Comparison of ENCODE assay signal across 11 cellular contexts in the genomic region with DNA sequence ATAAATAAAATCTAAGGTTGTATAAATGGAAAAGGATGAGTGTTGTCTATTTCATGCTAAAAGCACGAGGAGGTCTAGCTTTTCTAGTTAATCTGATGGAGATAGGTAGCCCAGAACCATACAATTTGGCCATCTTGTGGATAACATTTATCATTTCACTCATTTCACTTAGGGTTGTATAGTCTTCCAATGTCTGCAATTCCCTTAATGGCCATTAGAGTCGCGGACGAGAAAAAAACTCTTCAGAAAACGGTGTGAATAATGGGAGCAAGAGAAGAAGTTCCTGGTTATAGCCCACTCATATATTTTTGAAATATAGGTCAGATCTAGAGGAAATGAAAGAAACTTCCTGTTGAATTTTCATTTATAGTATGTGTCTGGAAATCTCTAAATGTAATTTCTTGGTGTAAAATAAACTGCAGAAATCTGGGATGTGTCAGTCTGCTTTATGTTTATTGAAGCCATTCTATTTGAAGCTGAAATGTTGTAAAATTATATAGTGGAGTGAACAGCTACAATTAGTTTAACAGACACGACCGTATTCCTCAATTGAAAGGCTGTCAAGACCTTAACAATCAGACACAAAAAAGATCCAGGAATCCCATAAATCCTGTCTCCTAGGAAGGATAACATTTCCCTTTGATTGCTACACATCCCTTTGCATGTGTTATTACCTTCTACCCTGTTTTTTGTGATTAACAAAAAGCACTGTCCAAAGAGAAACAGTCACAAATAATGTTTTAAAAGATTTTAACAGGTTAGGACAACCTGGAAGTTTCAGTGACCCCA. TPM values are rescaled to one million over a fixed set of nuclear protein-coding genes. Genes with fewer than 3 reads are reported as not detected.
A peak's percentile ranks its signal among the peaks of the same experiment; 100 is the strongest.
DNase-seq lines count a peak whose midpoint lies in the region; ATAC-seq, FAIRE-seq and TF ChIP-seq lines count a peak whose summit lies in the region.
"Had no signal": no experiment of that assay in that cellular context is flagged by ENCODE, and none has a peak within 500 bp of the region (broad histone marks: within the 10 kb centered on the region; RNA-seq: fewer than 3 reads in every experiment).

No MANE protein-coding gene starts in this region.

- H3K9me2 ChIP-seq in SK-N-SH, result no peaks in the 10 kb centered on the region

- H3K9me3 ChIP-seq in left ventricle myocardium inferior (replicated peaks) (no peaks in the 10 kb centered on the region), SK-N-SH (no peaks in the 10 kb centered on the region)

- H3K4me3 ChIP-seq in left ventricle myocardium inferior, result no peak overlapping the region
- no peak overlapping the region for H3K4me3 ChIP-seq in SK-N-SH (ENCODE audit: low read depth in 2 of 2, low read length in 1 of 2)
- no peak overlapping the region for H3K4me3 ChIP-seq in foreskin fibroblast (ENCODE audit: low read depth in 1 of 2, low read length in 2 of 2)

- CTCF ChIA-PET in SK-N-SH (lab: Yijun Ruan, JAX), result interaction anchor here (0.7 to 5.7 kb wide), 10 partner anchors 9 to 423 kb away, joined by 3 to 38 read pairs (median 4); no protein-coding TSS in a partner anchor

- FAIRE-seq in H54 (lab: Jason Lieb, UNC), result no peak

- H3K79me2 ChIP-seq in SK-N-SH (ENCODE audit: insufficient read depth), result no peaks in the 10 kb centered on the region

- no peak overlapping the region for H2AFZ ChIP-seq in SK-N-SH (ENCODE audit: low read depth)

- H3K36me3 ChIP-seq in left ventricle myocardium inferior (no peaks in the 10 kb centered on the region), SK-N-SH (replicated peaks in 1 of 2; ENCODE audit: control insufficient read depth in 1 of 2, insufficient read depth in 2 of 2, low read length in 1 of 2) (no peaks in the 10 kb centered on the region)

- TF ChIP-seq EP300 in SK-N-SH (IDR thresholded peaks at IDR 0.05; ENCODE audit: borderline replicate concordance in 1 of 2, low read depth in 1 of 2, low read length in 1 of 2), result no peak

- H3K9ac ChIP-seq in SK-N-SH, result no peak overlapping the region

- intact Hi-C loops in left ventricle myocardium inferior (cut with micrococcal nuclease) (no loop called here), left ventricle myocardium superior (cut with micrococcal nuclease) (no loop called here)

- H3K27ac ChIP-seq in left ventricle myocardium inferior (replicated peaks), result no peak overlapping the region
- H3K27ac ChIP-seq in SK-N-SH (ENCODE audit: low read depth in 2 of 2, low read length in 1 of 2), result no peak overlapping the region

- no peak for ATAC-seq in left ventricle myocardium superior

- H3K27me3 ChIP-seq in left ventricle myocardium inferior (ENCODE audit: low read depth), result no peaks in the 10 kb centered on the region
- H3K27me3 ChIP-seq in SK-N-SH (ENCODE audit: insufficient read depth), result no peaks in the 10 kb centered on the region

- no peak for TF ChIP-seq RAD21 in SK-N-SH (IDR thresholded peaks at IDR 0.05; ENCODE audit: low read length)

- no peaks in the 10 kb centered on the region for H4K20me1 ChIP-seq in SK-N-SH (ENCODE audit: insufficient read depth)

- no peak for TF ChIP-seq POLR2A in H54 (IDR thresholded peaks at IDR 0.05; ENCODE audit: low read depth, low read length)

- no peak overlapping the region for H3K4me2 ChIP-seq in SK-N-SH

- no peak for DNase-seq in left ventricle myocardium inferior
- DNase-seq in left ventricle myocardium superior, result no peak
- no peak for DNase-seq in SK-N-SH
- DNase-seq in foreskin fibroblast, result peak in 1 of 2 donors; percentile 32
- no peak for DNase-seq in nucleus accumbens (lab: John Stamatoyannopoulos, UW)
- no peak for DNase-seq in activated CD8-positive, alpha-beta memory T cell treated with anti-CD3 and anti-CD28 coated beads for 24 hours
- no peak for DNase-seq in SHP77 (lab: John Stamatoyannopoulos, UW)
- no peak for DNase-seq in H54 (ENCODE audit: insufficient read length, low spot score)
- DNase-seq: activated T-cell treated with anti-CD3 and anti-CD28 coated beads for 4 hours; CD8-positive, alpha-beta memory T cell; NCI-H146 had no signal

- no peaks in the 10 kb centered on the region for H3F3A ChIP-seq in SK-N-SH (replicated peaks; ENCODE audit: insufficient read depth)

- no peaks in the 10 kb centered on the region for H3K4me1 ChIP-seq in left ventricle myocardium inferior
- no peaks in the 10 kb centered on the region for H3K4me1 ChIP-seq in SK-N-SH (ENCODE audit: control insufficient read depth in 1 of 2, insufficient read depth in 2 of 2, low read depth in 1 of 2, low read length in 1 of 2)

- 59% methylated on average over 7 of the region's 7 CpGs for WGBS in SK-N-SH (ENCODE audit: low lambda C conversion rate)

- POLR2A ChIA-PET in SK-N-SH (lab: Yijun Ruan, JAX), result no interaction called here

- peak; percentile 50 for TF ChIP-seq CTCF in left ventricle myocardium inferior (IDR thresholded peaks at IDR 0.05; ENCODE audit: borderline replicate concordance)
- TF ChIP-seq CTCF in SK-N-SH (IDR thresholded peaks at IDR 0.05), result peak; percentile 50
- TF ChIP-seq CTCF in foreskin fibroblast (IDR thresholded peaks at IDR 0.05; ENCODE audit: low read depth, low read length), result peak; percentile 33

TF ChIP-seq in SK-N-SH, 30 proteins besides CTCF, POLR2A, EP300 and RAD21:
- TF ChIP-seq, protein P1, sequence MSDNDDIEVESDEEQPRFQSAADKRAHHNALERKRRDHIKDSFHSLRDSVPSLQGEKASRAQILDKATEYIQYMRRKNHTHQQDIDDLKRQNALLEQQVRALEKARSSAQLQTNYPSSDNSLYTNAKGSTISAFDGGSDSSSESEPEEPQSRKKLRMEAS (IDR thresholded peaks at IDR 0.05; ENCODE audit: low read depth), result no peak
- no peak for TF ChIP-seq MEF2A (IDR thresholded peaks at IDR 0.05; ENCODE audit: borderline replicate concordance, low read depth)
- TF ChIP-seq, protein P2, sequence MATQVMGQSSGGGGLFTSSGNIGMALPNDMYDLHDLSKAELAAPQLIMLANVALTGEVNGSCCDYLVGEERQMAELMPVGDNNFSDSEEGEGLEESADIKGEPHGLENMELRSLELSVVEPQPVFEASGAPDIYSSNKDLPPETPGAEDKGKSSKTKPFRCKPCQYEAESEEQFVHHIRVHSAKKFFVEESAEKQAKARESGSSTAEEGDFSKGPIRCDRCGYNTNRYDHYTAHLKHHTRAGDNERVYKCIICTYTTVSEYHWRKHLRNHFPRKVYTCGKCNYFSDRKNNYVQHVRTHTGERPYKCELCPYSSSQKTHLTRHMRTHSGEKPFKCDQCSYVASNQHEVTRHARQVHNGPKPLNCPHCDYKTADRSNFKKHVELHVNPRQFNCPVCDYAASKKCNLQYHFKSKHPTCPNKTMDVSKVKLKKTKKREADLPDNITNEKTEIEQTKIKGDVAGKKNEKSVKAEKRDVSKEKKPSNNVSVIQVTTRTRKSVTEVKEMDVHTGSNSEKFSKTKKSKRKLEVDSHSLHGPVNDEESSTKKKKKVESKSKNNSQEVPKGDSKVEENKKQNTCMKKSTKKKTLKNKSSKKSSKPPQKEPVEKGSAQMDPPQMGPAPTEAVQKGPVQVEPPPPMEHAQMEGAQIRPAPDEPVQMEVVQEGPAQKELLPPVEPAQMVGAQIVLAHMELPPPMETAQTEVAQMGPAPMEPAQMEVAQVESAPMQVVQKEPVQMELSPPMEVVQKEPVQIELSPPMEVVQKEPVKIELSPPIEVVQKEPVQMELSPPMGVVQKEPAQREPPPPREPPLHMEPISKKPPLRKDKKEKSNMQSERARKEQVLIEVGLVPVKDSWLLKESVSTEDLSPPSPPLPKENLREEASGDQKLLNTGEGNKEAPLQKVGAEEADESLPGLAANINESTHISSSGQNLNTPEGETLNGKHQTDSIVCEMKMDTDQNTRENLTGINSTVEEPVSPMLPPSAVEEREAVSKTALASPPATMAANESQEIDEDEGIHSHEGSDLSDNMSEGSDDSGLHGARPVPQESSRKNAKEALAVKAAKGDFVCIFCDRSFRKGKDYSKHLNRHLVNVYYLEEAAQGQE (IDR thresholded peaks at IDR 0.05; ENCODE audit: low read depth, low read length), result no peak
- no peak for TF ChIP-seq TEAD4 (IDR thresholded peaks at IDR 0.05; ENCODE audit: borderline replicate concordance, insufficient read depth)
- no peak for TF ChIP-seq FOSL2 (IDR thresholded peaks at IDR 0.05; ENCODE audit: borderline replicate concordance, low read depth)
- TF ChIP-seq, protein P3, sequence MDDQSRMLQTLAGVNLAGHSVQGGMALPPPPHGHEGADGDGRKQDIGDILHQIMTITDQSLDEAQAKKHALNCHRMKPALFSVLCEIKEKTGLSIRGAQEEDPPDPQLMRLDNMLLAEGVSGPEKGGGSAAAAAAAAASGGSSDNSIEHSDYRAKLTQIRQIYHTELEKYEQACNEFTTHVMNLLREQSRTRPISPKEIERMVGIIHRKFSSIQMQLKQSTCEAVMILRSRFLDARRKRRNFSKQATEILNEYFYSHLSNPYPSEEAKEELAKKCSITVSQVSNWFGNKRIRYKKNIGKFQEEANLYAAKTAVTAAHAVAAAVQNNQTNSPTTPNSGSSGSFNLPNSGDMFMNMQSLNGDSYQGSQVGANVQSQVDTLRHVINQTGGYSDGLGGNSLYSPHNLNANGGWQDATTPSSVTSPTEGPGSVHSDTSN (IDR thresholded peaks at IDR 0.05), result no peak
- no peak for TF ChIP-seq FOXJ3 (CRISPR knock-in tag; IDR thresholded peaks at IDR 0.05)
- TF ChIP-seq, protein P4, sequence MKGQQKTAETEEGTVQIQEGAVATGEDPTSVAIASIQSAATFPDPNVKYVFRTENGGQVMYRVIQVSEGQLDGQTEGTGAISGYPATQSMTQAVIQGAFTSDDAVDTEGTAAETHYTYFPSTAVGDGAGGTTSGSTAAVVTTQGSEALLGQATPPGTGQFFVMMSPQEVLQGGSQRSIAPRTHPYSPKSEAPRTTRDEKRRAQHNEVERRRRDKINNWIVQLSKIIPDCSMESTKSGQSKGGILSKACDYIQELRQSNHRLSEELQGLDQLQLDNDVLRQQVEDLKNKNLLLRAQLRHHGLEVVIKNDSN (IDR thresholded peaks at IDR 0.05; ENCODE audit: borderline replicate concordance, low read depth), result no peak
- no peak for TF ChIP-seq ELF1 (IDR thresholded peaks at IDR 0.05)
- TF ChIP-seq, protein P5, sequence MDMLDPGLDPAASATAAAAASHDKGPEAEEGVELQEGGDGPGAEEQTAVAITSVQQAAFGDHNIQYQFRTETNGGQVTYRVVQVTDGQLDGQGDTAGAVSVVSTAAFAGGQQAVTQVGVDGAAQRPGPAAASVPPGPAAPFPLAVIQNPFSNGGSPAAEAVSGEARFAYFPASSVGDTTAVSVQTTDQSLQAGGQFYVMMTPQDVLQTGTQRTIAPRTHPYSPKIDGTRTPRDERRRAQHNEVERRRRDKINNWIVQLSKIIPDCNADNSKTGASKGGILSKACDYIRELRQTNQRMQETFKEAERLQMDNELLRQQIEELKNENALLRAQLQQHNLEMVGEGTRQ (IDR thresholded peaks at IDR 0.05; ENCODE audit: borderline replicate concordance, low read depth, low read length), result no peak

RNA-seq across cellular contexts. Expression of a gene that starts 47.7 kb away (rescaled TPM):
- total RNA-seq in left ventricle myocardium inferior, result 134 TPM
- 112 TPM for total RNA-seq in left ventricle myocardium superior
- polyA plus RNA-seq in SK-N-SH (2012; rRNA removed), result 26.5 and 32.1 TPM in 2 replicates
- 33.4 and 43.3 TPM in 2 replicates for polyA plus RNA-seq in SK-N-SH (2012; cell fraction: cytosol; rRNA removed)
- polyA plus RNA-seq in SK-N-SH (2012; cell fraction: nucleus; rRNA removed), result 10.8 and 15.8 TPM in 2 replicates
